Comparison of ENCODE assay signal across 9 cellular contexts in genomic region chr1:43935711-43936427, GRCh38. TPM values are rescaled to one million over a fixed set of nuclear protein-coding genes. Genes with fewer than 3 reads are reported as not detected.
DNase-seq lines count a peak whose midpoint lies in the region; ATAC-seq and TF ChIP-seq lines count a peak whose summit lies in the region.
"Had no signal": no experiment of that assay in that cellular context is flagged by ENCODE, and none has a peak within 500 bp of the region (broad histone marks: within the 10 kb centered on the region; RNA-seq: fewer than 3 reads in every experiment).

No MANE protein-coding gene starts in this region.

- H3K9ac ChIP-seq in mesenchymal stem cell (ENCODE audit: low read length), result no peak overlapping the region

- ATAC-seq in heart left ventricle (no peak), left cardiac atrium (no peak)

- peak overlapping the region in 1 of 2 experiments; percentile 14 for H3K18ac ChIP-seq in mesenchymal stem cell (ENCODE audit: low read depth in 1 of 2, low read length in 2 of 2)

- H3K4me3 ChIP-seq in heart left ventricle (peak overlapping the region in 10 of 12 donors; percentile 29 to 57 (median 50)), brain microvascular endothelial cell (ENCODE audit: low read depth, low read length) (peak overlapping the region; percentile 22), mesenchymal stem cell (ENCODE audit: insufficient read depth in 1 of 2, low read depth in 1 of 2, low read length in 2 of 2) (peak overlapping the region in 1 of 2 experiments; percentile 46), urinary bladder (ENCODE audit: low read depth, low read length) (peak overlapping the region; percentile 47)

- in situ Hi-C loops in brain microvascular endothelial cell (cut with HindIII; ENCODE audit: low pct_ligation_motif_present, low sequenced_read_pairs), result loop anchor here (25.0 kb wide), 1 partner anchor 174 kb away; no protein-coding TSS in a partner anchor

- peak overlapping the region in 1 of 2 experiments; percentile 12 for H3K4ac ChIP-seq in mesenchymal stem cell (ENCODE audit: low read depth in 1 of 2, low read length in 2 of 2)

- H3K9me3 ChIP-seq in heart left ventricle (no peaks in the 10 kb centered on the region), mesenchymal stem cell (ENCODE audit: control insufficient read depth, low read length) (no peaks in the 10 kb centered on the region)

- H2BK15ac ChIP-seq in mesenchymal stem cell (ENCODE audit: low read depth, poor library complexity, severe bottlenecking), result no peak overlapping the region

- peak overlapping the region in 1 of 12 donors; percentile 11 for H3K27ac ChIP-seq in heart left ventricle
- H3K27ac ChIP-seq in brain microvascular endothelial cell, result no peak overlapping the region
- H3K27ac ChIP-seq in mesenchymal stem cell (ENCODE audit: low read length, poor library complexity, severe bottlenecking), result no peak overlapping the region
- H3K27ac ChIP-seq in urinary bladder (ENCODE audit: low read depth), result no peak overlapping the region

- H3K23ac ChIP-seq in mesenchymal stem cell (ENCODE audit: low read length in 2 of 2), result no peak overlapping the region

- H2AK5ac ChIP-seq in mesenchymal stem cell (ENCODE audit: low read length, severe bottlenecking), result no peak overlapping the region

- H3K27me3 ChIP-seq in heart left ventricle (peaks cover 3 to 23% (median 9%) of the 10 kb centered on the region in 9 donors), brain microvascular endothelial cell (replicated peaks) (no peaks in the 10 kb centered on the region), mesenchymal stem cell (ENCODE audit: control insufficient read depth in 1 of 2, insufficient read depth in 1 of 2, low read length in 2 of 2) (peaks cover 13 to 57% of the 10 kb centered on the region in 2 experiments)

- H3K14ac ChIP-seq in mesenchymal stem cell (ENCODE audit: low read length in 2 of 2), result no peak overlapping the region

- no peak overlapping the region for H2AFZ ChIP-seq in mesenchymal stem cell (ENCODE audit: low read depth, low read length)

- H3K4me1 ChIP-seq in heart left ventricle, result peaks cover 3 to 32% (median 19%) of the 10 kb centered on the region in 12 donors
- H3K4me1 ChIP-seq in mesenchymal stem cell (ENCODE audit: control insufficient read depth, insufficient read depth, low read depth, low read length), result peaks cover 48% of the 10 kb centered on the region
- H3K4me1 ChIP-seq in urinary bladder (ENCODE audit: insufficient read depth), result no peaks in the 10 kb centered on the region

- H3K36me3 ChIP-seq in heart left ventricle, result no peaks in the 10 kb centered on the region
- no peaks in the 10 kb centered on the region for H3K36me3 ChIP-seq in brain microvascular endothelial cell (replicated peaks)
- H3K36me3 ChIP-seq in mesenchymal stem cell (ENCODE audit: control insufficient read depth in 1 of 2, insufficient read depth in 2 of 2, low read depth in 1 of 2, low read length in 2 of 2), result peaks cover 0 to 12% of the 10 kb centered on the region in 2 experiments
- no peaks in the 10 kb centered on the region for H3K36me3 ChIP-seq in urinary bladder (ENCODE audit: insufficient read depth)

- WGBS in heart left ventricle, 4 donors, result 10 to 23% (median 16%) methylated on average over 20 to 48 of the region's 48 CpGs
- WGBS in mesenchymal stem cell, result 20% methylated on average over 21 of the region's 48 CpGs
- 9% methylated on average over 48 of the region's 48 CpGs for WGBS in urinary bladder

- no peaks in the 10 kb centered on the region for H3K79me1 ChIP-seq in mesenchymal stem cell (replicated peaks; ENCODE audit: low read length, poor library complexity, severe bottlenecking)

- H4K91ac ChIP-seq in mesenchymal stem cell (ENCODE audit: low read length), result peak overlapping the region; percentile 25

- no peak for TF ChIP-seq CTCF in heart left ventricle (IDR thresholded peaks at IDR 0.05)
- no peak for TF ChIP-seq CTCF in brain microvascular endothelial cell (IDR thresholded peaks at IDR 0.05; ENCODE audit: low read depth, low read length, missing control alignments)

- H2BK5ac ChIP-seq in mesenchymal stem cell (ENCODE audit: low read depth, low read length, poor library complexity, severe bottlenecking), result no peak overlapping the region

- intact Hi-C loops in heart left ventricle (cut with DNase I) (loop anchor here in 7 of 10 donors (1.0 to 10.0 kb wide), 6 partner anchors 109 to 411 kb away; partner anchors contain the start of gene PTPRF (in 1 of the 7)), left cardiac atrium (cut with DNase I) (loop anchor here in 1 of 2 donors (10.0 kb wide), 1 partner anchor 711 kb away; no protein-coding TSS in a partner anchor)

- no peak for DNase-seq in heart left ventricle
- DNase-seq in left cardiac atrium, result no peak
- DNase-seq in brain microvascular endothelial cell, result no peak
- DNase-seq in mesenchymal stem cell, result no peak
- no peak for DNase-seq in activated CD8-positive, alpha-beta memory T cell treated with anti-CD3 and anti-CD28 coated beads for 24 hours
- DNase-seq in MV-4-11 (lab: John Stamatoyannopoulos, UW), result no peak
- no peak for DNase-seq in GOT3 (lab: John Stamatoyannopoulos, UW)

- no peak for TF ChIP-seq POLR2A in heart left ventricle (IDR thresholded peaks at IDR 0.05)

- peak overlapping the region; percentile 51 for H3K4me2 ChIP-seq in mesenchymal stem cell (ENCODE audit: low read length, poor library complexity, severe bottlenecking)

- H2BK120ac ChIP-seq in mesenchymal stem cell (ENCODE audit: low read depth, low read length), result no peak overlapping the region

- H2BK12ac ChIP-seq in mesenchymal stem cell (ENCODE audit: low read length in 2 of 2), result no peak overlapping the region

- H4K8ac ChIP-seq in mesenchymal stem cell (ENCODE audit: low read length), result no peak overlapping the region

RNA-seq across cellular contexts. Expression of gene ARTN, which starts 2.3 kb away (rescaled TPM):
- 1 to 10 TPM in 1 of 9 donors, under 1 TPM in 2, not detected in 6; 0.14 to 1.3 (median 0.37) TPM for total RNA-seq in heart left ventricle
- polyA plus RNA-seq in heart left ventricle, result under 1 TPM; 0.07 to 0.23 TPM
- total RNA-seq in left cardiac atrium, result under 1 TPM; 0.18 to 0.86 TPM
- polyA plus RNA-seq in mesenchymal stem cell (2013, experiment 1 of 2), result 0.10 TPM
- polyA plus RNA-seq in mesenchymal stem cell (2013, experiment 2 of 2), result 0.14 TPM
- 1.4 TPM for total RNA-seq in urinary bladder
- 2.4 TPM for polyA plus RNA-seq in urinary bladder
- total RNA-seq: G401 had no signal

RNA-seq across cellular contexts. Expression of gene IPO13, which starts 10.9 kb away (rescaled TPM):
- total RNA-seq in heart left ventricle, result 10 to 100 TPM; 51.4 to 71.0 (median 56.7) TPM
- polyA plus RNA-seq in heart left ventricle, result 10 to 100 TPM; 29.9 to 46.9 TPM
- 10 to 100 TPM; 26.7 to 30.1 TPM for total RNA-seq in left cardiac atrium
- polyA plus RNA-seq in mesenchymal stem cell (2013, experiment 1 of 2), result 14.7 TPM
- 13.5 TPM for polyA plus RNA-seq in mesenchymal stem cell (2013, experiment 2 of 2)
- 11.5 TPM for total RNA-seq in urinary bladder
- polyA plus RNA-seq in urinary bladder, result 22.2 TPM

RNA-seq across cellular contexts. Expression of gene DPH2, which starts 33.9 kb away (rescaled TPM):
- total RNA-seq in heart left ventricle (10 to 100 TPM; 13.2 to 36.7 (median 14.7) TPM), left cardiac atrium (10 to 100 TPM; 14.1 to 20.9 TPM), urinary bladder (7.8 TPM)
- polyA plus RNA-seq in heart left ventricle (10 to 100 TPM in 1 of 2 donors, 1 to 10 TPM in 1; 8.0 to 65.6 TPM), urinary bladder (21.7 TPM)
- polyA plus RNA-seq in mesenchymal stem cell (2013, experiment 1 of 2), result 8.8 TPM
- polyA plus RNA-seq in mesenchymal stem cell (2013, experiment 2 of 2), result 9.0 TPM

RNA-seq across cellular contexts. Expression of gene ATP6V0B, which starts 38.9 kb away (rescaled TPM):
- 100 to 1,000 TPM in 3 of 9 donors, 10 to 100 TPM in 6; 71.4 to 140 (median 93.2) TPM for total RNA-seq in heart left ventricle
- polyA plus RNA-seq in heart left ventricle, result 100 to 1,000 TPM in 1 of 2 donors, 10 to 100 TPM in 1; 84.7 to 235 TPM
- 100 to 1,000 TPM in 1 of 2 donors, 10 to 100 TPM in 1; 96.5 to 113 TPM for total RNA-seq in left cardiac atrium
- 60.5 TPM for polyA plus RNA-seq in mesenchymal stem cell (2013, experiment 1 of 2)
- 64.4 TPM for polyA plus RNA-seq in mesenchymal stem cell (2013, experiment 2 of 2)
- 44.4 TPM for total RNA-seq in urinary bladder
- 120 TPM for polyA plus RNA-seq in urinary bladder

RNA-seq across cellular contexts. Expression of gene B4GALT2, which starts 43.1 kb away (rescaled TPM):
- total RNA-seq in heart left ventricle, result 10 to 100 TPM; 26.8 to 65.0 (median 40.2) TPM
- polyA plus RNA-seq in heart left ventricle, result 10 to 100 TPM; 29.2 to 65.7 TPM
- total RNA-seq in left cardiac atrium, result 10 to 100 TPM; 35.5 to 44.2 TPM
- polyA plus RNA-seq in mesenchymal stem cell (2013, experiment 1 of 2), result 37.4 TPM
- 35.8 TPM for polyA plus RNA-seq in mesenchymal stem cell (2013, experiment 2 of 2)
- total RNA-seq in urinary bladder, result 35.2 TPM
- polyA plus RNA-seq in urinary bladder, result 55.9 TPM
